23 cellular contexts compared by ENCODE assay signal in genomic region chr20:45329497-45330319, GRCh38. TPM values are rescaled to one million over a fixed set of nuclear protein-coding genes. Genes with fewer than 3 reads are reported as not detected.
DNase-seq lines count a peak whose midpoint lies in the region; ATAC-seq and TF ChIP-seq lines count a peak whose summit lies in the region.
"Had no signal": no experiment of that assay in that cellular context is flagged by ENCODE, and none has a peak within 500 bp of the region (broad histone marks: within the 10 kb centered on the region; RNA-seq: fewer than 3 reads in every experiment).

No MANE protein-coding gene starts in this region.

- intact Hi-C loops in PC-9 (cut with micrococcal nuclease; ENCODE audit: unreplicated experiment): loop anchor here (2.0 kb wide), 1 partner anchor 15 kb away; no protein-coding TSS in a partner anchor
- intact Hi-C loops in mucosa of descending colon (cut with DNase I, micrococcal nuclease): no loop called here

- no peaks in the 10 kb centered on the region for H3K27me3 Mint-ChIP-seq in T-cell
- H3K27me3 Mint-ChIP-seq: CD8-positive, alpha-beta memory T cell; stimulated activated memory B cell treated with anti-CD40 and anti-IgM and Interleukin-4, amounts not matched to agents 10 μg/mL and 1 μg/mL and 100 μg/mL, for 72 hours had no signal

- DNase-seq in PC-9: peak; percentile 47 to 81
- DNase-seq in mucosa of descending colon: no peak
- no peak for DNase-seq in T-cell
- DNase-seq in GM19238 (ENCODE audit: insufficient read length, low spot score): no peak
- DNase-seq: CD8-positive, alpha-beta memory T cell; central memory CD4-positive, alpha-beta T cell; effector CD8-positive, alpha-beta T cell; H7; islet precursor cell; NCI-H1092; NCI-H524 treated with DMSO at 0.1 percent for 48 hours; T1000 had no signal

- no peaks in the 10 kb centered on the region for H3K27me3 ChIP-seq in PC-9 (ENCODE audit: insufficient read depth, low read depth)
- H3K27me3 ChIP-seq: hepatocyte, neural progenitor cell had no signal

- peaks cover 13% of the 10 kb centered on the region for H3K4me1 ChIP-seq in PC-9 (replicated peaks; ENCODE audit: insufficient read depth)
- H3K4me1 ChIP-seq in mucosa of descending colon (ENCODE audit: low read depth): no peaks in the 10 kb centered on the region

- TF ChIP-seq CTCF in C4-2B (conservative IDR thresholded peaks at IDR 0.05): no peak
- no peak for TF ChIP-seq CTCF in PC-9 (conservative IDR thresholded peaks at IDR 0.05)
- no peak for TF ChIP-seq CTCF in mucosa of descending colon (IDR thresholded peaks at IDR 0.05)

- H3K9me2 ChIP-seq in PC-9 (ENCODE audit: insufficient read depth): no peaks in the 10 kb centered on the region

- no peak overlapping the region for H3K4me3 Mint-ChIP-seq in T-cell
- H3K4me3 Mint-ChIP-seq: CD8-positive, alpha-beta memory T cell; neural progenitor cell; stimulated activated memory B cell treated with anti-CD40 and anti-IgM and Interleukin-4, amounts not matched to agents 10 μg/mL and 1 μg/mL and 100 μg/mL, for 72 hours had no signal

- H3K4me2 ChIP-seq in PC-9: no peak overlapping the region
- H3K4me2 ChIP-seq: hepatocyte, KMS-11, neural progenitor cell had no signal

- H3K27ac Mint-ChIP-seq in T-cell: no peak overlapping the region
- H3K27ac Mint-ChIP-seq: neural progenitor cell; stimulated activated memory B cell treated with anti-CD40 and anti-IgM and Interleukin-4, amounts not matched to agents 10 μg/mL and 1 μg/mL and 100 μg/mL, for 72 hours had no signal

- ATAC-seq in esophagus mucosa (peak; percentile 35), mucosa of descending colon (peak; percentile 21), T-cell (replicated peaks in 1 of 4) (no peak), GM19328 (IDR thresholded peaks at IDR 0.05; ENCODE audit: unreplicated experiment) (no peak), HG03354 (IDR thresholded peaks at IDR 0.05; ENCODE audit: poor library complexity, severe bottlenecking, unreplicated experiment) (no peak)
- ATAC-seq: stimulated activated memory B cell treated with anti-CD40 and anti-IgM and Interleukin-4, amounts not matched to agents 10 μg/mL and 1 μg/mL and 100 μg/mL, for 72 hours had no signal

- H3K27ac ChIP-seq in C4-2B: peak overlapping the region; percentile 44
- H3K27ac ChIP-seq in PC-9: no peak overlapping the region
- H3K27ac ChIP-seq: hepatocyte, KMS-11, neural progenitor cell, SK-N-MC had no signal

- H3K9me3 ChIP-seq in PC-9 (ENCODE audit: insufficient read depth, low read depth) (no peaks in the 10 kb centered on the region), mucosa of descending colon (no peaks in the 10 kb centered on the region)

- H3K36me3 Mint-ChIP-seq in T-cell: no peaks in the 10 kb centered on the region
- H3K36me3 Mint-ChIP-seq: CD8-positive, alpha-beta memory T cell; neural progenitor cell; stimulated activated memory B cell treated with anti-CD40 and anti-IgM and Interleukin-4, amounts not matched to agents 10 μg/mL and 1 μg/mL and 100 μg/mL, for 72 hours had no signal

- H3F3A ChIP-seq in PC-9 (ENCODE audit: insufficient read depth, low read depth): peaks cover 30% of the 10 kb centered on the region

- H3K4me1 Mint-ChIP-seq in T-cell: no peaks in the 10 kb centered on the region
- H3K4me1 Mint-ChIP-seq: CD8-positive, alpha-beta memory T cell had no signal

- no TSS peak for BruUV-seq in PC-9 (replicated peaks; lab: Mats Ljungman, UMichigan)

- peaks cover 6% of the 10 kb centered on the region for H3K79me2 ChIP-seq in PC-9 (ENCODE audit: low read depth)

- H3K36me3 ChIP-seq in PC-9 (ENCODE audit: low read depth) (peaks cover 43% of the 10 kb centered on the region), mucosa of descending colon (ENCODE audit: low read depth) (no peaks in the 10 kb centered on the region)
- H3K36me3 ChIP-seq: neural progenitor cell had no signal

- POLR2A ChIA-PET in PC-9 (lab: Charles Lee; ENCODE audit: unreplicated experiment) (interaction anchor here (0.6 kb wide), 1 partner anchor 462 kb away, joined by 4 read pairs; the partner anchor contains the start of genes DNTTIP1 and WFDC3), T-cell (lab: Charles Lee) (no interaction called here)

- CTCF ChIA-PET in PC-9 (lab: Charles Lee): interaction anchor here (0.6 kb wide), 1 partner anchor 45 kb away, joined by 4 read pairs; no protein-coding TSS in a partner anchor
- CTCF ChIA-PET in T-cell (lab: Charles Lee): no interaction called here

- H3K4me3 ChIP-seq in PC-9 (no peak overlapping the region), mucosa of descending colon (no peak overlapping the region)
- H3K4me3 ChIP-seq: hepatocyte, neural progenitor cell, SK-N-MC had no signal

- no peaks in the 10 kb centered on the region for H3K9me3 Mint-ChIP-seq in T-cell
- H3K9me3 Mint-ChIP-seq: CD8-positive, alpha-beta memory T cell; neural progenitor cell; stimulated activated memory B cell treated with anti-CD40 and anti-IgM and Interleukin-4, amounts not matched to agents 10 μg/mL and 1 μg/mL and 100 μg/mL, for 72 hours had no signal

- H2AFZ ChIP-seq in PC-9: no peak overlapping the region
- H2AFZ ChIP-seq: hepatocyte, neural progenitor cell had no signal

- peaks cover 6% of the 10 kb centered on the region; the same call in 1 of the 2 replicates for H4K20me1 ChIP-seq in PC-9 (ENCODE audit: insufficient read depth)

RNA-seq across cellular contexts. Expression of gene SDC4, which starts 18.5 kb away (rescaled TPM):
- total RNA-seq in PC-9 (2021) (114 and 117 TPM in 2 replicates), esophagus mucosa (99.1 TPM), mucosa of descending colon (100 to 1,000 TPM; 114 to 145 (median 122) TPM), T-cell (1 to 10 TPM in 4 of 5 donors, under 1 TPM in 1; 0.68 to 4.4 (median 3.5) TPM)

RNA-seq across cellular contexts. Expression of gene MATN4, which starts 21.6 kb away (rescaled TPM):
- total RNA-seq in PC-9 (2021) (0.33 and 0.60 TPM in 2 replicates), esophagus mucosa (0.16 TPM), mucosa of descending colon (under 1 TPM in 2 of 3 donors, not detected in 1; 0.17 to 0.22 TPM), T-cell (not detected)
- total RNA-seq: Daoy, mononuclear cell had no signal

RNA-seq across cellular contexts. Expression of gene RBPJL, which starts 23.1 kb away (rescaled TPM):
- not detected in 2 replicates for total RNA-seq in PC-9 (2021)
- not detected for total RNA-seq in esophagus mucosa
- not detected for total RNA-seq in mucosa of descending colon
- under 1 TPM in 3 of 5 donors, not detected in 2; 0.22 to 0.29 (median 0.26) TPM for total RNA-seq in T-cell
- total RNA-seq: CD8-positive, alpha-beta memory T cell; Daoy; H7; hepatocyte; mononuclear cell had no signal

RNA-seq across cellular contexts. Expression of gene SYS1, which starts 33.2 kb away (rescaled TPM):
- total RNA-seq in PC-9 (2021): 35.1 and 38.8 TPM in 2 replicates
- 13.7 TPM for total RNA-seq in esophagus mucosa
- total RNA-seq in mucosa of descending colon: 10 to 100 TPM; 37.2 to 41.7 (median 39.9) TPM
- 10 to 100 TPM; 53.1 to 86.9 (median 58.2) TPM for total RNA-seq in T-cell

RNA-seq across cellular contexts. Expression of gene TP53TG5, which starts 48.4 kb away (rescaled TPM):
- total RNA-seq in PC-9 (2021): 0.23 TPM in 1 of 2 replicates, not detected in the other
- total RNA-seq in esophagus mucosa: 0.36 TPM
- 1 to 10 TPM; 1.4 to 2.1 (median 1.6) TPM for total RNA-seq in mucosa of descending colon
- under 1 TPM in 3 of 5 donors, not detected in 2; 0.10 to 0.23 (median 0.16) TPM for total RNA-seq in T-cell
- total RNA-seq: CD8-positive, alpha-beta memory T cell; Daoy; H7; hepatocyte had no signal

Comparison
In these comparisons a context has a peak if more than half of its experiments do, and no peak if none do; other contexts are left out.
1. DNase-seq: peak in PC-9 (2 of 2); none in mucosa of descending colon (0 of 3), T-cell (0 of 34) and GM19238 (single experiment).
2. ATAC-seq: peak in esophagus mucosa (single experiment) and mucosa of descending colon (single experiment); none in T-cell (0 of 4), GM19328 (single experiment) and HG03354 (single experiment).
3. RNA of gene SDC4, which starts 18.5 kb away (total RNA-seq): 114 to 145 TPM in mucosa of descending colon, 114 to 117 TPM in PC-9 and 99.1 TPM in esophagus mucosa (single experiment); 0.68 to 4.4 TPM in T-cell; every median in the first group is over 10 times any median in the second.